Comparison of ENCODE assay signal across 32 cellular contexts in genomic region chr6:46963626-46964025, GRCh38. TPM values are rescaled to one million over a fixed set of nuclear protein-coding genes. Genes with fewer than 3 reads are reported as not detected.
DNase-seq lines count a peak whose midpoint lies in the region; ATAC-seq, FAIRE-seq and TF ChIP-seq lines count a peak whose summit lies in the region.
"Had no signal": no experiment of that assay in that cellular context is flagged by ENCODE, and none has a peak within 500 bp of the region (broad histone marks: within the 10 kb centered on the region; RNA-seq: fewer than 3 reads in every experiment).

No MANE protein-coding gene starts in this region.

- H3K27ac Mint-ChIP-seq in activated naive CD4-positive, alpha-beta T cell treated with anti-CD3 and anti-CD28 coated beads, Interleukin-2, amount 50 U/mL, for 72 hours: no peak overlapping the region
- no peak overlapping the region for H3K27ac Mint-ChIP-seq in T-cell
- H3K27ac Mint-ChIP-seq: activated naive CD4-positive, alpha-beta T cell treated with anti-CD3 and anti-CD28 coated beads for 36 hours; activated T-cell treated with anti-CD3 and anti-CD28 coated beads, Interleukin-2, amount 50 U/mL, for 72 hours; CD4-positive, alpha-beta T cell; immature natural killer cell; T-helper 2 cell treated with Interferon-gamma antibody and Interleukin-4, amounts not matched to agents 5 μg/mL and 100 μg/mL, for 36 hours had no signal

- DNase-seq in Right ventricle myocardium inferior (ENCODE audit: missing footprints) (no peak), right atrium auricular region (ENCODE audit: low spot score) (no peak), H1 (ENCODE audit: low read depth in 1 of 2, low spot score in 2 of 2) (no peak), iPS-NIHi7 (ENCODE audit: extremely low spot score) (peak; percentile 42), smooth muscle cell (lab: John Stamatoyannopoulos, UW; ENCODE audit: unreplicated experiment) (no peak), T-cell (no peak)
- no peak for DNase-seq in activated naive CD4-positive, alpha-beta T cell treated with anti-CD3 and anti-CD28 coated beads, Interleukin-2, amount 50 U/mL, for 72 hours (ENCODE audit: low spot score in 2 of 2)
- DNase-seq: activated CD4-positive, alpha-beta T cell treated with anti-CD3 and anti-CD28 coated beads for 48 hours; activated naive CD4-positive, alpha-beta T cell treated with anti-CD3 and anti-CD28 coated beads for 36 hours; activated T-cell treated with anti-CD3 and anti-CD28 coated beads, Interleukin-2, amount 50 U/mL, for 72 hours; amygdala; CD4-positive, alpha-beta T cell; central memory CD4-positive, alpha-beta T cell; dermis blood vessel endothelial cell; DMS153; immature natural killer cell; Kasumi-1; NCI-H187; NCI-H2171 treated with DMSO at 0.1 percent for 48 hours; NCI-H524 treated with DMSO at 0.1 percent for 48 hours; Peyer's patch; psoas muscle; stimulated activated CD4-positive, alpha-beta T cell treated with anti-CD3 and anti-CD28 coated beads, Interleukin-1b, Interleukin-23, amount 100 ng/mL, for 48 hours had no signal

- no peak overlapping the region for H2BK20ac ChIP-seq in H1 (ENCODE audit: low read length)

- H3K9me3 ChIP-seq in right atrium auricular region: no peaks in the 10 kb centered on the region
- no peaks in the 10 kb centered on the region for H3K9me3 ChIP-seq in H1 (ENCODE audit: insufficient read depth in 2 of 2, low read depth in 1 of 2, low read length in 1 of 2)
- no peaks in the 10 kb centered on the region for H3K9me3 ChIP-seq in smooth muscle cell (replicated peaks; ENCODE audit: low read depth)
- H3K9me3 ChIP-seq: HAP-1, Peyer's patch, psoas muscle had no signal

- FAIRE-seq in H1 (lab: Jason Lieb, UNC): no peak
- FAIRE-seq: endometrium, HepG2 had no signal

- H2BK5ac ChIP-seq in H1 (ENCODE audit: low read depth, low read length): no peak overlapping the region

- H3K27ac ChIP-seq in right atrium auricular region: no peak overlapping the region
- no peak overlapping the region for H3K27ac ChIP-seq in H1 (ENCODE audit: low read depth, low read length)
- H3K27ac ChIP-seq in smooth muscle cell (ENCODE audit: low read depth): peak overlapping the region; percentile 48
- H3K27ac ChIP-seq: 22Rv1, HL-60, Peyer's patch, psoas muscle, skin epidermis had no signal

- ATAC-seq in Right ventricle myocardium inferior: peak; percentile 44
- ATAC-seq in activated naive CD4-positive, alpha-beta T cell treated with anti-CD3 and anti-CD28 coated beads, Interleukin-2, amount 50 U/mL, for 72 hours: no peak
- no peak for ATAC-seq in GM18498 (IDR thresholded peaks at IDR 0.05; ENCODE audit: unreplicated experiment)
- no peak for ATAC-seq in T-cell (replicated peaks in 1 of 4)
- ATAC-seq: activated T-cell treated with anti-CD3 and anti-CD28 coated beads, Interleukin-2, amount 50 U/mL, for 72 hours; HepG2; psoas muscle; SK-N-SH treated with all-trans-retinoic acid at 6 μM for 48 hours had no signal

- H4K20me1 ChIP-seq in H1 (replicated peaks in 1 of 2; ENCODE audit: control insufficient read depth in 1 of 2, insufficient read depth in 2 of 2, low read length in 2 of 2) (no peaks in the 10 kb centered on the region), smooth muscle cell (ENCODE audit: low read depth) (no peaks in the 10 kb centered on the region)

- H3K4me2 ChIP-seq in H1 (ENCODE audit: insufficient read depth in 1 of 2, low read depth in 2 of 2, low read length in 2 of 2): no peak overlapping the region
- H3K4me2 ChIP-seq in smooth muscle cell: peak overlapping the region; percentile 30

- no peak overlapping the region for H3K9ac ChIP-seq in H1 (replicated peaks in 1 of 4; ENCODE audit: extremely low read depth in 1 of 4, low read depth in 3 of 4, low read length in 3 of 4)
- H3K9ac ChIP-seq in smooth muscle cell (ENCODE audit: low read depth): no peak overlapping the region

- H2BK15ac ChIP-seq in H1 (ENCODE audit: low read length): no peak overlapping the region

- H2BK12ac ChIP-seq in H1 (ENCODE audit: low read depth, low read length): no peak overlapping the region

- H4K5ac ChIP-seq in H1 (ENCODE audit: insufficient read length, low read depth, low read length): no peak overlapping the region

- peak overlapping the region; percentile 1 for H4K91ac ChIP-seq in H1 (replicated peaks; ENCODE audit: insufficient read length, low read length)

- H3K79me1 ChIP-seq in H1 (ENCODE audit: low read depth, low read length): no peaks in the 10 kb centered on the region

- H3K4me3 ChIP-seq in right atrium auricular region: no peak overlapping the region
- no peak overlapping the region for H3K4me3 ChIP-seq in H1 (ENCODE audit: extremely low read depth in 1 of 4, insufficient read depth in 2 of 4, low read depth in 3 of 4, low read length in 4 of 4)
- no peak overlapping the region for H3K4me3 ChIP-seq in smooth muscle cell
- H3K4me3 ChIP-seq: HAP-1, Peyer's patch, psoas muscle, skin epidermis had no signal

- no peak overlapping the region for H2AK5ac ChIP-seq in H1 (ENCODE audit: low read depth, low read length)

- 73% methylated on average over 5 of the region's 5 CpGs; no CpG with 5 or more reads in 1 of the 2 experiments for whole genome bisulfite sequencing in H1 (ENCODE audit: extremely low coverage in 1 of 2, insufficient coverage in 1 of 2, insufficient read length in 1 of 2, insufficient replicate concordance in 2 of 2, low coverage in 1 of 2, low lambda C conversion rate in 2 of 2, missing lambda C conversion rate in 1 of 2), 2 experiments
- 25% methylated on average over 5 of the region's 5 CpGs for WGBS in smooth muscle cell (ENCODE audit: low lambda C conversion rate)

- H3K18ac ChIP-seq in H1 (ENCODE audit: extremely low read depth, low read length): no peak overlapping the region

- TF ChIP-seq CTCF in right atrium auricular region (IDR thresholded peaks at IDR 0.05) (no peak), H1 (IDR thresholded peaks at IDR 0.05; ENCODE audit: control extremely low read depth in 1 of 3, insufficient read depth in 1 of 3, low read depth in 1 of 3, low read length in 3 of 3) (no peak), smooth muscle cell (IDR thresholded peaks at IDR 0.05; ENCODE audit: borderline replicate concordance, insufficient read depth, poor library complexity, severe bottlenecking) (no peak)

- no peaks in the 10 kb centered on the region for H3K9me3 Mint-ChIP-seq in activated naive CD4-positive, alpha-beta T cell treated with anti-CD3 and anti-CD28 coated beads, Interleukin-2, amount 50 U/mL, for 72 hours
- H3K9me3 Mint-ChIP-seq in T-cell: no peaks in the 10 kb centered on the region
- H3K9me3 Mint-ChIP-seq: activated naive CD4-positive, alpha-beta T cell treated with anti-CD3 and anti-CD28 coated beads for 36 hours; activated T-cell treated with anti-CD3 and anti-CD28 coated beads, Interleukin-2, amount 50 U/mL, for 72 hours; CD4-positive, alpha-beta T cell; T-helper 2 cell treated with Interferon-gamma antibody and Interleukin-4, amounts not matched to agents 5 μg/mL and 100 μg/mL, for 36 hours had no signal

- H2AFZ ChIP-seq in H1 (ENCODE audit: low read length): no peak overlapping the region
- H2AFZ ChIP-seq in smooth muscle cell (ENCODE audit: low read depth): no peak overlapping the region

- no peaks in the 10 kb centered on the region for H3K79me2 ChIP-seq in H1 (ENCODE audit: control insufficient read depth in 1 of 2, insufficient read depth in 2 of 2, low read length in 2 of 2)
- no peaks in the 10 kb centered on the region for H3K79me2 ChIP-seq in smooth muscle cell (ENCODE audit: low read depth)

- intact Hi-C loops in Right ventricle myocardium inferior (cut with DNase I): no loop called here

- no peak overlapping the region for H3K56ac ChIP-seq in H1 (replicated peaks; ENCODE audit: insufficient read length, low read depth, low read length)

- H3K27me3 Mint-ChIP-seq in T-cell: peaks cover 4% of the 10 kb centered on the region in 2 donors
- H3K27me3 Mint-ChIP-seq: CD4-positive, alpha-beta T cell had no signal

- POLR2A ChIA-PET in H1 (lab: Charles Lee; ENCODE audit: partially characterized antibody): interaction anchor here (1.7 kb wide), 1 partner anchor 19 kb away, joined by 3 read pairs; no protein-coding TSS in a partner anchor
- POLR2A ChIA-PET in T-cell (lab: Charles Lee): no interaction called here

- no peaks in the 10 kb centered on the region for H3K36me3 Mint-ChIP-seq in activated naive CD4-positive, alpha-beta T cell treated with anti-CD3 and anti-CD28 coated beads, Interleukin-2, amount 50 U/mL, for 72 hours
- no peaks in the 10 kb centered on the region for H3K36me3 Mint-ChIP-seq in T-cell
- H3K36me3 Mint-ChIP-seq: immature natural killer cell had no signal

- H3K4ac ChIP-seq in H1 (replicated peaks; ENCODE audit: insufficient read length, low read depth, low read length): no peak overlapping the region

- H3K27me3 ChIP-seq in right atrium auricular region: no peaks in the 10 kb centered on the region
- no peaks in the 10 kb centered on the region for H3K27me3 ChIP-seq in H1 (replicated peaks in 1 of 4; ENCODE audit: control insufficient read depth in 3 of 4, extremely low read depth in 1 of 4, insufficient read depth in 3 of 4, low read length in 3 of 4)
- H3K27me3 ChIP-seq in smooth muscle cell (ENCODE audit: low read depth): no peaks in the 10 kb centered on the region
- H3K27me3 ChIP-seq: Peyer's patch had no signal

- H3K36me3 ChIP-seq in right atrium auricular region (no peaks in the 10 kb centered on the region), H1 (ENCODE audit: control insufficient read depth in 2 of 4, insufficient read depth in 4 of 4, low read length in 3 of 4) (no peaks in the 10 kb centered on the region), smooth muscle cell (ENCODE audit: low read depth) (no peaks in the 10 kb centered on the region)
- H3K36me3 ChIP-seq: HAP-1, Peyer's patch had no signal

- no peak overlapping the region for H4K8ac ChIP-seq in H1 (ENCODE audit: extremely low read depth, insufficient read depth, low read length)

- H2BK120ac ChIP-seq in H1 (replicated peaks; ENCODE audit: low read depth, low read length): no peak overlapping the region

- H3K4me3 Mint-ChIP-seq in T-cell: no peak overlapping the region
- H3K4me3 Mint-ChIP-seq: activated naive CD4-positive, alpha-beta T cell treated with anti-CD3 and anti-CD28 coated beads for 36 hours; activated T-cell treated with anti-CD3 and anti-CD28 coated beads, Interleukin-2, amount 50 U/mL, for 72 hours; CD4-positive, alpha-beta T cell; immature natural killer cell; T-helper 2 cell treated with Interferon-gamma antibody and Interleukin-4, amounts not matched to agents 5 μg/mL and 100 μg/mL, for 36 hours had no signal

- H3K23ac ChIP-seq in H1 (ENCODE audit: insufficient read length): no peak overlapping the region

- no peaks in the 10 kb centered on the region; the same call in 1 of the 2 replicates for H3K23me2 ChIP-seq in H1 (ENCODE audit: low read depth, low read length)

- H3K4me1 ChIP-seq in right atrium auricular region (peaks cover 0 to 30% of the 10 kb centered on the region in 2 donors), H1 (replicated peaks in 1 of 4; ENCODE audit: control insufficient read depth in 3 of 4, insufficient read depth in 4 of 4, low read length in 3 of 4) (0 out of 7 replicates have a peak, but pooled peaks cover 0 to 3% (median 0%) of the 10 kb centered on the region in 4 experiments), smooth muscle cell (ENCODE audit: low read depth) (peaks cover 7% of the 10 kb centered on the region)
- H3K4me1 ChIP-seq: HAP-1, Peyer's patch, psoas muscle had no signal

- no peaks in the 10 kb centered on the region for H3K4me1 Mint-ChIP-seq in T-cell
- H3K4me1 Mint-ChIP-seq: immature natural killer cell had no signal

- TF ChIP-seq POLR2A in H1 (IDR thresholded peaks at IDR 0.05; ENCODE audit: control extremely low read depth in 1 of 2, low read depth in 2 of 2, low read length in 2 of 2): no peak

- no peak overlapping the region for H3K14ac ChIP-seq in H1 (ENCODE audit: insufficient read length)

- TF ChIP-seq EP300 in H1 (IDR thresholded peaks at IDR 0.05; ENCODE audit: borderline replicate concordance in 1 of 2, low read depth in 2 of 2, low read length in 2 of 2): no peak

- no peak for TF ChIP-seq RAD21 in H1 (IDR thresholded peaks at IDR 0.05 in 1 of 2, conservative IDR thresholded peaks at IDR 0.05 in 1 of 2; ENCODE audit: low read depth in 2 of 2, low read length in 2 of 2)

- CTCF ChIA-PET in H1 (lab: Charles Lee; ENCODE audit: partially characterized antibody) (no interaction called here), T-cell (lab: Charles Lee) (no interaction called here)

- H3F3A ChIP-seq in smooth muscle cell (ENCODE audit: low read depth): no peaks in the 10 kb centered on the region

RNA-seq across cellular contexts. Expression of gene ADGRF5, which starts 41.9 kb away (rescaled TPM):
- total RNA-seq in Right ventricle myocardium inferior (48.0 TPM), right atrium auricular region (10 to 100 TPM; 38.4 to 59.4 TPM), smooth muscle cell (0.13 TPM in 1 of 2 replicates, not detected in the other), T-cell (under 1 TPM in 3 of 5 donors, not detected in 2; 0.07 to 0.32 (median 0.22) TPM)
- 0.06 TPM in 1 of 2 replicates, not detected in the other for total RNA-seq in H1 (2021; fragmentation: NEBNext Ultra II Directional; extraction: Animal tissue kit (Norgen Biotek cat#: 25700))
- polyA plus RNA-seq in H1 (2011; rRNA removed) (not detected in 2 replicates), smooth muscle cell (not detected in 2 replicates)
- polyA plus RNA-seq in H1 (2011; cell fraction: cytosol; rRNA removed): not detected
- not detected for polyA plus RNA-seq in H1 (2011; cell fraction: nucleus; rRNA removed)
- 0.03 TPM in 1 of 4 replicates, not detected in the others for polyA plus RNA-seq in H1 (2012, experiment 1 of 2)
- polyA plus RNA-seq in H1 (2012, experiment 2 of 2): not detected
- polyA plus RNA-seq in H1 (2013, experiment 1 of 2): 0.02 TPM
- polyA plus RNA-seq in H1 (2013, experiment 2 of 2): 0.02 TPM
- polyA minus RNA-seq in H1 (2011; rRNA and poly(A)+ RNA removed): 0.05 TPM in 1 of 2 replicates, not detected in the other
- polyA minus RNA-seq in H1 (2011; cell fraction: cytosol; rRNA and poly(A)+ RNA removed): not detected
- not detected for polyA minus RNA-seq in H1 (2011; cell fraction: nucleus; rRNA and poly(A)+ RNA removed)
- total RNA-seq in activated naive CD4-positive, alpha-beta T cell treated with anti-CD3 and anti-CD28 coated beads, Interleukin-2, amount 50 U/mL, for 72 hours: not detected
- total RNA-seq: activated naive CD4-positive, alpha-beta T cell treated with anti-CD3 and anti-CD28 coated beads for 36 hours; activated T-cell treated with anti-CD3 and anti-CD28 coated beads, Interleukin-2, amount 50 U/mL, for 72 hours; CD4-positive, alpha-beta T cell; HepG2 had no signal
- polyA plus RNA-seq: HepG2, immature natural killer cell had no signal

Comparison
In these comparisons a context has a peak if more than half of its experiments do, and no peak if none do; other contexts are left out.
1. RNA of gene ADGRF5, which starts 41.9 kb away (total RNA-seq): 38.4 to 59.4 TPM in right atrium auricular region and 48.0 TPM in Right ventricle myocardium inferior (single experiment); 0.13 TPM in smooth muscle cell, 0.07 to 0.32 TPM in T-cell, 0.06 TPM in H1 and not detected in activated naive CD4-positive, alpha-beta T cell treated with anti-CD3 and anti-CD28 coated beads, Interleukin-2, amount 50 U/mL, for 72 hours; every median in the first group is over 10 times any median in the second.